10 cellular contexts compared by ENCODE assay signal in the genomic region with DNA sequence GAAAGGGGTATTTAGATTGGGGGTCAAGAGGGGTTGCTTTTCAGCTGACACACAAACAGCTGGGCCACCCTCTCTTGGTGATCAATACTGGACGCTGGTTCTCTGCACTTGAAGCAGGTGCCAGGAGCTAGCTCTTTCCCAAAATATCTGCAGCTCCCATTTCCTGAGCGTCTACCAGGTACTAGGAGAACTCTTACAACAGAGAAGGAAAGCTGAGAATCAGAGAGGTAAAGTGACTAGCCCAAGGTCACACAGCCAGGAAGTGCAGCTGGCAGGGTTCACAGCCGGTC. TPM values are rescaled to one million over a fixed set of nuclear protein-coding genes. Genes with fewer than 3 reads are reported as not detected.
DNase-seq lines count a peak whose midpoint lies in the region; ATAC-seq and TF ChIP-seq lines count a peak whose summit lies in the region.
"Had no signal": no experiment of that assay in that cellular context is flagged by ENCODE, and none has a peak within 500 bp of the region (broad histone marks: within the 10 kb centered on the region; RNA-seq: fewer than 3 reads in every experiment).

No MANE protein-coding gene starts in this region.

- DNase-seq in T-helper 1 cell (no peak), stomach (no peak), midbrain (lab: John Stamatoyannopoulos, UW) (no peak)
- DNase-seq in T-helper 2 cell treated with Interferon-gamma antibody and Interleukin-4, amounts not matched to agents 5 μg/mL and 100 μg/mL, for 36 hours (ENCODE audit: low spot score), result no peak
- DNase-seq: activated CD4-positive, CD25-positive, alpha-beta regulatory T cell treated with anti-CD3 and anti-CD28 coated beads, Interleukin-2, amount 50 U/mL, for 72 hours; NCI-H226 had no signal

- ATAC-seq in HG03571 (IDR thresholded peaks at IDR 0.05; ENCODE audit: unreplicated experiment) (no peak), GM21619 (IDR thresholded peaks at IDR 0.05; ENCODE audit: unreplicated experiment) (no peak)

- peak overlapping the region; percentile 84 for H3K4me3 ChIP-seq in iPS-18c (ENCODE audit: insufficient read depth, low read depth, low read length)
- peak overlapping the region; percentile 63 to 96 (median 79) for H3K4me3 ChIP-seq in stomach

- H3K9me3 ChIP-seq in iPS-18c (ENCODE audit: control insufficient read depth, insufficient read depth, low read length) (no peaks in the 10 kb centered on the region), stomach (no peaks in the 10 kb centered on the region)

- H3K9me3 Mint-ChIP-seq in T-helper 1 cell treated with Interleukin-12 subunit alpha and Interleukin-12 subunit beta and Interleukin-4 antibody, amounts not matched to agents 30 μg/mL and 1 μg/mL, for 36 hours, result no peaks in the 10 kb centered on the region
- H3K9me3 Mint-ChIP-seq in T-helper 2 cell treated with Interferon-gamma antibody and Interleukin-4, amounts not matched to agents 5 μg/mL and 100 μg/mL, for 36 hours, result no peaks in the 10 kb centered on the region

- no peak for TF ChIP-seq EP300 in stomach (IDR thresholded peaks at IDR 0.05)

- H3K36me3 Mint-ChIP-seq in T-helper 1 cell treated with Interleukin-12 subunit alpha and Interleukin-12 subunit beta and Interleukin-4 antibody, amounts not matched to agents 30 μg/mL and 1 μg/mL, for 36 hours (ENCODE audit: low read depth), result peaks cover 3% of the 10 kb centered on the region
- H3K36me3 Mint-ChIP-seq in T-helper 2 cell treated with Interferon-gamma antibody and Interleukin-4, amounts not matched to agents 5 μg/mL and 100 μg/mL, for 36 hours (ENCODE audit: low read depth), result no peaks in the 10 kb centered on the region

- peaks cover 46 to 74% (median 68%) of the 10 kb centered on the region in 4 donors for H3K4me1 ChIP-seq in stomach

- H3K4me1 Mint-ChIP-seq in T-helper 1 cell treated with Interleukin-12 subunit alpha and Interleukin-12 subunit beta and Interleukin-4 antibody, amounts not matched to agents 30 μg/mL and 1 μg/mL, for 36 hours (ENCODE audit: low read depth), result peaks cover 29% of the 10 kb centered on the region
- H3K4me1 Mint-ChIP-seq in T-helper 2 cell treated with Interferon-gamma antibody and Interleukin-4, amounts not matched to agents 5 μg/mL and 100 μg/mL, for 36 hours (ENCODE audit: low read depth), result peaks cover 17% of the 10 kb centered on the region

- H3K27ac ChIP-seq in stomach, result peak overlapping the region; percentile 76 to 90 (median 85)

- peaks cover 20% of the 10 kb centered on the region for H3K27me3 Mint-ChIP-seq in T-helper 1 cell treated with Interleukin-12 subunit alpha and Interleukin-12 subunit beta and Interleukin-4 antibody, amounts not matched to agents 30 μg/mL and 1 μg/mL, for 36 hours (ENCODE audit: low read depth)
- peaks cover 31% of the 10 kb centered on the region for H3K27me3 Mint-ChIP-seq in T-helper 2 cell treated with Interferon-gamma antibody and Interleukin-4, amounts not matched to agents 5 μg/mL and 100 μg/mL, for 36 hours (ENCODE audit: low read depth)

- no peak overlapping the region for H3K27ac Mint-ChIP-seq in T-helper 1 cell treated with Interleukin-12 subunit alpha and Interleukin-12 subunit beta and Interleukin-4 antibody, amounts not matched to agents 30 μg/mL and 1 μg/mL, for 36 hours
- H3K27ac Mint-ChIP-seq in T-helper 2 cell treated with Interferon-gamma antibody and Interleukin-4, amounts not matched to agents 5 μg/mL and 100 μg/mL, for 36 hours, result no peak overlapping the region

- intact Hi-C loops in stomach (cut with DNase I; ENCODE audit: low total_unique reads), result no loop called here

- H3K36me3 ChIP-seq in stomach, result peaks cover 0 to 5% (median 0%) of the 10 kb centered on the region in 4 donors

- TF ChIP-seq POLR2A in stomach (IDR thresholded peaks at IDR 0.05), result no peak

- peak overlapping the region; percentile 78 for H3K4me3 Mint-ChIP-seq in T-helper 1 cell treated with Interleukin-12 subunit alpha and Interleukin-12 subunit beta and Interleukin-4 antibody, amounts not matched to agents 30 μg/mL and 1 μg/mL, for 36 hours
- peak overlapping the region; percentile 81 for H3K4me3 Mint-ChIP-seq in T-helper 2 cell treated with Interferon-gamma antibody and Interleukin-4, amounts not matched to agents 5 μg/mL and 100 μg/mL, for 36 hours

- WGBS in stomach, 5 donors, result 12 to 24% (median 21%) methylated on average over 3 of the region's 3 CpGs

- H3K27me3 ChIP-seq in stomach, result peaks cover 0 to 58% (median 19%) of the 10 kb centered on the region in 3 donors

- no peak for TF ChIP-seq CTCF in stomach (IDR thresholded peaks at IDR 0.05)

RNA-seq across cellular contexts. Expression of gene TESC, which starts 1.2 kb away (rescaled TPM):
- total RNA-seq in stomach, result 100 to 1,000 TPM in 2 of 5 donors, 10 to 100 TPM in 2, not detected in 1; 51.3 to 352 (median 103) TPM
- 100 to 1,000 TPM in 1 of 3 donors, 10 to 100 TPM in 2; 70.3 to 183 (median 87.5) TPM for polyA plus RNA-seq in stomach
